Comparison of ENCODE assay signal across 33 cellular contexts in genomic region chr14:28098863-28099262, GRCh38.
"Had no signal": no experiment of that assay in that cellular context is flagged by ENCODE, and none has a peak within 500 bp of the region (broad histone marks: within the 10 kb centered on the region; RNA-seq: fewer than 3 reads in every experiment).

No MANE protein-coding gene starts in this region.

- H3K4me3 ChIP-seq: adrenal gland, body of pancreas, breast epithelium, coronary artery had no signal

- H3K27me3 ChIP-seq: adrenal gland, body of pancreas, brain microvascular endothelial cell, breast epithelium had no signal

- ATAC-seq: activated CD8-positive, alpha-beta T cell treated with anti-CD3 and anti-CD28 coated beads for 36 hours; activated naive CD4-positive, alpha-beta T cell treated with anti-CD3 and anti-CD28 coated beads, Interleukin-2, amount 50 U/mL, for 72 hours; activated T-cell treated with anti-CD3 and anti-CD28 coated beads, Interleukin-2, amount 50 U/mL, for 4 hours; activated T-cell treated with anti-CD3 and anti-CD28 coated beads, Interleukin-2, amount 50 U/mL, for 72 hours; activated T-helper 17 cell treated with anti-CD3 and anti-CD28 coated beads, Interleukin-2, amount 50 U/mL, for 72 hours; body of pancreas had no signal

- H3K9me3 ChIP-seq: body of pancreas, breast epithelium had no signal

- H3K4me1 ChIP-seq: adrenal gland, body of pancreas, breast epithelium had no signal

- DNase-seq: activated B cell treated with CpG ODN at 0.5 μM for 24 hours; activated CD4-positive, alpha-beta memory T cell treated with anti-CD3 and anti-CD28 coated beads for 36 hours; activated CD4-positive, alpha-beta T cell treated with anti-CD3 and anti-CD28 coated beads for 4 hours; activated CD4-positive, alpha-beta T cell treated with anti-CD3 and anti-CD28 coated beads, Interleukin-2, amount 10 ng/mL, durations not matched to agents 24 days and 14 days; activated CD4-positive, alpha-beta T cell treated with anti-CD3 and anti-CD28 coated beads, Interleukin-2, amount 50 U/mL, for 1 hour; activated CD4-positive, alpha-beta T cell treated with anti-CD3 and anti-CD28 coated beads, Interleukin-2, amount 50 U/mL, for 4 hours; activated CD4-positive, CD25-positive, alpha-beta regulatory T cell treated with anti-CD3 and anti-CD28 coated beads, Interleukin-2, amount 50 U/mL, for 72 hours; activated CD8-positive, alpha-beta memory T cell treated with anti-CD3 and anti-CD28 coated beads, Interleukin-2, amount 50 U/mL, for 4 hours; activated CD8-positive, alpha-beta T cell treated with anti-CD3 and anti-CD28 coated beads for 36 hours; activated effector memory CD4-positive, alpha-beta T cell treated with anti-CD3 and anti-CD28 coated beads, Interleukin-2, amount 50 U/mL, for 16 hours; activated gamma-delta T cell treated with Interleukin-2 at 50 U/mL for 16 hours; activated naive CD4-positive, alpha-beta T cell; activated naive CD4-positive, alpha-beta T cell treated with anti-CD3 and anti-CD28 coated beads for 36 hours; activated naive CD4-positive, alpha-beta T cell treated with anti-CD3 and anti-CD28 coated beads, Interleukin-2, amount 50 U/mL, for 16 hours; activated naive CD8-positive, alpha-beta T cell treated with anti-CD3 and anti-CD28 coated beads for 36 hours; activated T-cell treated with anti-CD3 and anti-CD28 coated beads for 4 hours; activated T-cell treated with anti-CD3 and anti-CD28 coated beads, Interleukin-2, amount 50 U/mL, for 1 hour; activated T-cell treated with anti-CD3 and anti-CD28 coated beads, Interleukin-2, amount 50 U/mL, for 4 hours; activated T-cell treated with anti-CD3 and anti-CD28 coated beads, Interleukin-2, amount 50 U/mL, for 72 hours; adrenal gland; amniotic stem cell; aorta; body of pancreas; brain microvascular endothelial cell; central memory CD4-positive, alpha-beta T cell; T-helper 9 cell had no signal

- FAIRE-seq: astrocyte, TTC549 had no signal

- H3K36me3 ChIP-seq: adrenal gland, brain microvascular endothelial cell, breast epithelium had no signal

- H3K27ac ChIP-seq: adrenal gland, body of pancreas, brain microvascular endothelial cell, breast epithelium, coronary artery, VCaP had no signal
